In genomic region chr19:31383553-31383952, GRCh38 we compare ENCODE assay signal across 16 cellular contexts. TPM values are rescaled to one million over a fixed set of nuclear protein-coding genes. Genes with fewer than 3 reads are reported as not detected.
DNase-seq lines count a peak whose midpoint lies in the region; ATAC-seq, FAIRE-seq and TF ChIP-seq lines count a peak whose summit lies in the region.
"Had no signal": no experiment of that assay in that cellular context is flagged by ENCODE, and none has a peak within 500 bp of the region (broad histone marks: within the 10 kb centered on the region; RNA-seq: fewer than 3 reads in every experiment).

No MANE protein-coding gene starts in this region.

- H3K79me2 ChIP-seq in HepG2 (ENCODE audit: insufficient read depth, low read length): no peaks in the 10 kb centered on the region

- CTCF ChIA-PET in HepG2 (lab: Yijun Ruan, JAX; ENCODE audit: low intra/inter-chr PET ratio, low total read pairs): no interaction called here

- intact Hi-C loops in HepG2 (cut with micrococcal nuclease; ENCODE audit: unreplicated experiment) (no loop called here), right lobe of liver (cut with DNase I) (no loop called here), ovary (cut with DNase I) (no loop called here)

- H3K27ac ChIP-seq in HepG2 (ENCODE audit: extremely low read length, insufficient read depth, low read length) (no peak overlapping the region), right lobe of liver (no peak overlapping the region), ovary (no peak overlapping the region)
- H3K27ac ChIP-seq: A549, C4-2B had no signal

- H3K4me3 ChIP-seq in HepG2 (replicated peaks in 1 of 3; ENCODE audit: insufficient read depth in 1 of 3, low read depth in 2 of 3, low read length in 3 of 3) (no peak overlapping the region), right lobe of liver (no peak overlapping the region), ovary (no peak overlapping the region)
- H3K4me3 ChIP-seq: A549 had no signal

- no peak overlapping the region for H3K4me2 ChIP-seq in HepG2 (ENCODE audit: low read depth, low read length)
- H3K4me2 ChIP-seq: A549 had no signal

- peaks cover 0 to 3% of the 10 kb centered on the region in 2 experiments; a peak in 1 of 5 replicates for H3K27me3 ChIP-seq in HepG2 (ENCODE audit: control insufficient read depth in 1 of 2, insufficient read depth in 2 of 2, low read length in 2 of 2)
- no peaks in the 10 kb centered on the region for H3K27me3 ChIP-seq in right lobe of liver
- H3K27me3 ChIP-seq in ovary: no peaks in the 10 kb centered on the region
- H3K27me3 ChIP-seq: BE2C had no signal

- no peaks in the 10 kb centered on the region for H3K36me3 ChIP-seq in HepG2 (replicated peaks in 1 of 2; ENCODE audit: control insufficient read depth in 1 of 2, insufficient read depth in 2 of 2, low read length in 2 of 2)
- no peaks in the 10 kb centered on the region for H3K36me3 ChIP-seq in right lobe of liver
- H3K36me3 ChIP-seq in ovary: no peaks in the 10 kb centered on the region
- H3K36me3 ChIP-seq: BE2C had no signal

- no TSS peak for BruUV-seq in HepG2 (replicated peaks; lab: Mats Ljungman, UMichigan)

- TF ChIP-seq EP300 in HepG2 (IDR thresholded peaks at IDR 0.05; ENCODE audit: low read depth in 2 of 2, low read length in 2 of 2) (no peak), HepG2 (CRISPR knock-in tag; IDR thresholded peaks at IDR 0.05; ENCODE audit: borderline replicate concordance) (no peak), ovary (IDR thresholded peaks at IDR 0.05) (no peak)

- TF ChIP-seq POLR2A in HepG2 (IDR thresholded peaks at IDR 0.05; ENCODE audit: insufficient read depth in 1 of 2, low read depth in 2 of 2, low read length in 2 of 2) (no peak), right lobe of liver (IDR thresholded peaks at IDR 0.05) (no peak), ovary (IDR thresholded peaks at IDR 0.05) (no peak)

- FAIRE-seq in HepG2 (lab: Jason Lieb, UNC): no peak
- FAIRE-seq: GM19239 had no signal

- WGBS in HepG2 (ENCODE audit: low lambda C conversion rate): 0% methylated on average over 1 of the region's 1 CpG
- 100% methylated on average over 1 of the region's 1 CpG for WGBS in right lobe of liver (ENCODE audit: insufficient coverage, low coverage, low lambda C conversion rate, missing lambda C conversion rate)
- WGBS in ovary, 3 donors: 91 to 100% (median 97%) methylated on average over 1 of the region's 1 CpG

- DNase-seq in HepG2 (ENCODE audit: low spot score): no peak
- DNase-seq in right lobe of liver: no peak
- DNase-seq in SHP77 treated with DMSO at 0.1 percent for 48 hours (lab: John Stamatoyannopoulos, UW): peak; percentile 49
- no peak for DNase-seq in activated CD4-positive, alpha-beta T cell treated with anti-CD3 and anti-CD28 coated beads for 48 hours
- DNase-seq in ovary: no peak
- DNase-seq in HCEC 1CT: no peak
- DNase-seq: BE2C; CD4-positive, alpha-beta memory T cell; GF-D8; GOT3; IMR-90 had no signal

- H2AFZ ChIP-seq in HepG2 (ENCODE audit: low read length): no peak overlapping the region

- peaks cover 2% of the 10 kb centered on the region; the same call in 1 of the 2 replicates for H3K9me3 ChIP-seq in HepG2 (ENCODE audit: low read length)
- H3K9me3 ChIP-seq in right lobe of liver: no peaks in the 10 kb centered on the region
- no peaks in the 10 kb centered on the region for H3K9me3 ChIP-seq in ovary
- H3K9me3 ChIP-seq: A549, BE2C had no signal

- no peak overlapping the region for H3K9ac ChIP-seq in HepG2 (ENCODE audit: insufficient read depth, low read depth, low read length)

- TF ChIP-seq CTCF in HepG2 (CRISPR knock-in tag; IDR thresholded peaks at IDR 0.05) (no peak), right lobe of liver (IDR thresholded peaks at IDR 0.05) (no peak), ovary (IDR thresholded peaks at IDR 0.05) (no peak)

- in situ Hi-C loops in HepG2 (cut with HindIII; ENCODE audit: extremely low pct_ligation_motif_present, low pct_unique_long_range_greater_than_20kb): no loop called here

- no peak for ATAC-seq in HepG2
- ATAC-seq in right lobe of liver: no peak
- peak; percentile 46 for ATAC-seq in esophagus mucosa
- ATAC-seq: A549, HCT116 had no signal

- H4K20me1 ChIP-seq in HepG2 (ENCODE audit: insufficient read depth, low read length): no peaks in the 10 kb centered on the region

- H3K4me1 ChIP-seq in HepG2 (ENCODE audit: insufficient read depth, low read length) (no peaks in the 10 kb centered on the region), right lobe of liver (no peaks in the 10 kb centered on the region), ovary (ENCODE audit: insufficient read depth) (peaks cover 2% of the 10 kb centered on the region)
- H3K4me1 ChIP-seq: A549, BE2C had no signal

- TF ChIP-seq RAD21 in HepG2 (CRISPR knock-in tag; IDR thresholded peaks at IDR 0.05): no peak

- POLR2A ChIA-PET in HepG2 (lab: Yijun Ruan, JAX): no interaction called here

TF ChIP-seq in HepG2, 621 proteins besides CTCF, POLR2A, EP300 and RAD21:
- TF ChIP-seq ATF7 (IDR thresholded peaks at IDR 0.05) (peak; percentile 86), ATF7 (CRISPR knock-in tag; IDR thresholded peaks at IDR 0.05) (no peak), GPBP1L1 (CRISPR knock-in tag; IDR thresholded peaks at IDR 0.05) (no peak)

RNA-seq across cellular contexts. Expression of gene TSHZ3, which starts 34.3 kb away (rescaled TPM):
- total RNA-seq in HepG2 (2016; rRNA removed; fragmentation: Illumina TruSeq; extraction: Trizol) (not detected in 2 replicates), right lobe of liver (1 to 10 TPM; 1.2 to 1.6 (median 1.3) TPM), esophagus mucosa (1.6 TPM), ovary (100 to 1,000 TPM in 1 of 7 donors, 10 to 100 TPM in 6; 24.8 to 107 (median 76.2) TPM)
- not detected in 2 replicates for total RNA-seq in HepG2 (2016; cell fraction: cytosol; rRNA removed; fragmentation: Illumina TruSeq; extraction: Trizol; ENCODE audit: low read depth)
- total RNA-seq in HepG2 (2016; cell fraction: insoluble cytoplasmic fraction; rRNA removed; fragmentation: Illumina TruSeq; extraction: Trizol): not detected in 2 replicates
- not detected in 2 replicates for total RNA-seq in HepG2 (2016; cell fraction: membrane; rRNA removed; fragmentation: Illumina TruSeq; extraction: Trizol)
- not detected in 2 replicates for total RNA-seq in HepG2 (2016; cell fraction: nucleus; rRNA removed; fragmentation: Illumina TruSeq; extraction: Trizol)
- polyA plus RNA-seq in HepG2 (2011; rRNA removed) (0.01 TPM in 1 of 2 replicates, not detected in the other), ovary (10 to 100 TPM; 23.3 to 28.0 TPM)
- not detected in 2 replicates for polyA plus RNA-seq in HepG2 (2011; cell fraction: cytosol; rRNA removed)
- polyA plus RNA-seq in HepG2 (2011; cell fraction: nucleus; rRNA removed): not detected in 2 replicates
- polyA plus RNA-seq in HepG2 (2012): not detected in 2 replicates
- not detected in 2 replicates for polyA plus RNA-seq in HepG2 (2016; cell fraction: cytosol; fragmentation: Illumina TruSeq; extraction: Trizol; ENCODE audit: low read depth)
- not detected in 2 replicates for polyA plus RNA-seq in HepG2 (2016; cell fraction: insoluble cytoplasmic fraction; fragmentation: Illumina TruSeq; extraction: Trizol; ENCODE audit: low read depth)
- polyA plus RNA-seq in HepG2 (2016; cell fraction: membrane; fragmentation: Illumina TruSeq; extraction: Trizol; ENCODE audit: low read depth): not detected in 2 replicates
- polyA plus RNA-seq in HepG2 (2016; cell fraction: nucleus; fragmentation: Illumina TruSeq; extraction: Trizol; ENCODE audit: insufficient read depth, low read depth): not detected in 2 replicates
- polyA minus RNA-seq in HepG2 (2011; rRNA and poly(A)+ RNA removed; ENCODE audit: low replicate concordance): not detected in 2 replicates
- polyA minus RNA-seq in HepG2 (2011; cell fraction: cytosol; rRNA and poly(A)+ RNA removed): not detected in 2 replicates
- polyA minus RNA-seq in HepG2 (2011; cell fraction: nucleus; rRNA and poly(A)+ RNA removed): not detected in 2 replicates
